In genomic region chr2:42116195-42117181, GRCh38 we compare ENCODE assay signal across 1 cellular context.
A peak's percentile ranks its signal among the peaks of the same experiment; 100 is the strongest.
TF ChIP-seq lines count a peak whose summit lies in the region.

No MANE protein-coding gene starts in this region.

TF ChIP-seq in HepG2, 621 proteins besides CTCF, POLR2A, EP300 and RAD21 (continued from another document and continues in another):
- TF ChIP-seq, protein P1, sequence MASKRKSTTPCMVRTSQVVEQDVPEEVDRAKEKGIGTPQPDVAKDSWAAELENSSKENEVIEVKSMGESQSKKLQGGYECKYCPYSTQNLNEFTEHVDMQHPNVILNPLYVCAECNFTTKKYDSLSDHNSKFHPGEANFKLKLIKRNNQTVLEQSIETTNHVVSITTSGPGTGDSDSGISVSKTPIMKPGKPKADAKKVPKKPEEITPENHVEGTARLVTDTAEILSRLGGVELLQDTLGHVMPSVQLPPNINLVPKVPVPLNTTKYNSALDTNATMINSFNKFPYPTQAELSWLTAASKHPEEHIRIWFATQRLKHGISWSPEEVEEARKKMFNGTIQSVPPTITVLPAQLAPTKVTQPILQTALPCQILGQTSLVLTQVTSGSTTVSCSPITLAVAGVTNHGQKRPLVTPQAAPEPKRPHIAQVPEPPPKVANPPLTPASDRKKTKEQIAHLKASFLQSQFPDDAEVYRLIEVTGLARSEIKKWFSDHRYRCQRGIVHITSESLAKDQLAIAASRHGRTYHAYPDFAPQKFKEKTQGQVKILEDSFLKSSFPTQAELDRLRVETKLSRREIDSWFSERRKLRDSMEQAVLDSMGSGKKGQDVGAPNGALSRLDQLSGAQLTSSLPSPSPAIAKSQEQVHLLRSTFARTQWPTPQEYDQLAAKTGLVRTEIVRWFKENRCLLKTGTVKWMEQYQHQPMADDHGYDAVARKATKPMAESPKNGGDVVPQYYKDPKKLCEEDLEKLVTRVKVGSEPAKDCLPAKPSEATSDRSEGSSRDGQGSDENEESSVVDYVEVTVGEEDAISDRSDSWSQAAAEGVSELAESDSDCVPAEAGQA (IDR thresholded peaks at IDR 0.05; ENCODE audit: low read depth) = no peak
- TF ChIP-seq, protein P1 (CRISPR knock-in tag; IDR thresholded peaks at IDR 0.05; ENCODE audit: borderline replicate concordance) = peak; percentile 91; the same call in 1 of the 2 replicates
- TF ChIP-seq CSRNP1 (CRISPR knock-in tag; IDR thresholded peaks at IDR 0.05) = no peak; the same call in 1 of the 2 replicates
- TF ChIP-seq ZBTB26 (CRISPR knock-in tag; IDR thresholded peaks at IDR 0.05; ENCODE audit: borderline replicate concordance) = peak; percentile 90
- no peak for TF ChIP-seq KAT7 (CRISPR knock-in tag; IDR thresholded peaks at IDR 0.05; ENCODE audit: borderline replicate concordance)
- TF ChIP-seq, protein P2, sequence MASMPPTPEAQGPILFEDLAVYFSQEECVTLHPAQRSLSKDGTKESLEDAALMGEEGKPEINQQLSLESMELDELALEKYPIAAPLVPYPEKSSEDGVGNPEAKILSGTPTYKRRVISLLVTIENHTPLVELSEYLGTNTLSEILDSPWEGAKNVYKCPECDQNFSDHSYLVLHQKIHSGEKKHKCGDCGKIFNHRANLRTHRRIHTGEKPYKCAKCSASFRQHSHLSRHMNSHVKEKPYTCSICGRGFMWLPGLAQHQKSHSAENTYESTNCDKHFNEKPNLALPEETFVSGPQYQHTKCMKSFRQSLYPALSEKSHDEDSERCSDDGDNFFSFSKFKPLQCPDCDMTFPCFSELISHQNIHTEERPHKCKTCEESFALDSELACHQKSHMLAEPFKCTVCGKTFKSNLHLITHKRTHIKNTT (CRISPR knock-in tag; IDR thresholded peaks at IDR 0.05) = no peak
- 0 out of 2 replicates have a peak, but pooled peaks have one; percentile 11 for TF ChIP-seq ARNT2 (CRISPR knock-in tag; IDR thresholded peaks at IDR 0.05; ENCODE audit: low read depth)
- TF ChIP-seq, protein P3, sequence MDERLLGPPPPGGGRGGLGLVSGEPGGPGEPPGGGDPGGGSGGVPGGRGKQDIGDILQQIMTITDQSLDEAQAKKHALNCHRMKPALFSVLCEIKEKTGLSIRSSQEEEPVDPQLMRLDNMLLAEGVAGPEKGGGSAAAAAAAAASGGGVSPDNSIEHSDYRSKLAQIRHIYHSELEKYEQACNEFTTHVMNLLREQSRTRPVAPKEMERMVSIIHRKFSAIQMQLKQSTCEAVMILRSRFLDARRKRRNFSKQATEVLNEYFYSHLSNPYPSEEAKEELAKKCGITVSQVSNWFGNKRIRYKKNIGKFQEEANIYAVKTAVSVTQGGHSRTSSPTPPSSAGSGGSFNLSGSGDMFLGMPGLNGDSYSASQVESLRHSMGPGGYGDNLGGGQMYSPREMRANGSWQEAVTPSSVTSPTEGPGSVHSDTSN (CRISPR knock-in tag; IDR thresholded peaks at IDR 0.05) = no peak
- peak; percentile 92 for TF ChIP-seq CREM (IDR thresholded peaks at IDR 0.05)
- TF ChIP-seq CREM (CRISPR knock-in tag; IDR thresholded peaks at IDR 0.05) = no peak
- TF ChIP-seq, protein P4, sequence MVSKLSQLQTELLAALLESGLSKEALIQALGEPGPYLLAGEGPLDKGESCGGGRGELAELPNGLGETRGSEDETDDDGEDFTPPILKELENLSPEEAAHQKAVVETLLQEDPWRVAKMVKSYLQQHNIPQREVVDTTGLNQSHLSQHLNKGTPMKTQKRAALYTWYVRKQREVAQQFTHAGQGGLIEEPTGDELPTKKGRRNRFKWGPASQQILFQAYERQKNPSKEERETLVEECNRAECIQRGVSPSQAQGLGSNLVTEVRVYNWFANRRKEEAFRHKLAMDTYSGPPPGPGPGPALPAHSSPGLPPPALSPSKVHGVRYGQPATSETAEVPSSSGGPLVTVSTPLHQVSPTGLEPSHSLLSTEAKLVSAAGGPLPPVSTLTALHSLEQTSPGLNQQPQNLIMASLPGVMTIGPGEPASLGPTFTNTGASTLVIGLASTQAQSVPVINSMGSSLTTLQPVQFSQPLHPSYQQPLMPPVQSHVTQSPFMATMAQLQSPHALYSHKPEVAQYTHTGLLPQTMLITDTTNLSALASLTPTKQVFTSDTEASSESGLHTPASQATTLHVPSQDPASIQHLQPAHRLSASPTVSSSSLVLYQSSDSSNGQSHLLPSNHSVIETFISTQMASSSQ (IDR thresholded peaks at IDR 0.05; ENCODE audit: low read depth) = peak; percentile 87
- TF ChIP-seq, protein P4 (CRISPR knock-in tag; IDR thresholded peaks at IDR 0.05; ENCODE audit: borderline replicate concordance) = peak; percentile 58; the same call in 1 of the 2 replicates
- TF ChIP-seq STAG1 (CRISPR knock-in tag; IDR thresholded peaks at IDR 0.05) = peak; percentile 51
- TF ChIP-seq KDM1A (CRISPR knock-in tag; IDR thresholded peaks at IDR 0.05) = peak; percentile 53; the same call in 1 of the 2 replicates
- TF ChIP-seq CREBL2 (CRISPR knock-in tag; IDR thresholded peaks at IDR 0.05; ENCODE audit: borderline replicate concordance) = no peak
- TF ChIP-seq ARNT (IDR thresholded peaks at IDR 0.05) = no peak
- no peak for TF ChIP-seq ZNF3 (CRISPR knock-in tag; IDR thresholded peaks at IDR 0.05)
- TF ChIP-seq ZNF749 (CRISPR knock-in tag; IDR thresholded peaks at IDR 0.05; ENCODE audit: borderline replicate concordance) = no peak
- no peak for TF ChIP-seq PAF1 (CRISPR knock-in tag; IDR thresholded peaks at IDR 0.05)
- no peak for TF ChIP-seq JUND (CRISPR knock-in tag; IDR thresholded peaks at IDR 0.05)
- no peak; the same call in 1 of the 2 replicates for TF ChIP-seq ZBTB38 (CRISPR knock-in tag; IDR thresholded peaks at IDR 0.05)
- TF ChIP-seq ZNF564 (CRISPR knock-in tag; IDR thresholded peaks at IDR 0.05) = no peak
- no peak for TF ChIP-seq ZSCAN21 (CRISPR knock-in tag; IDR thresholded peaks at IDR 0.05; ENCODE audit: borderline replicate concordance)
- no peak for TF ChIP-seq ZNF510 (CRISPR knock-in tag; IDR thresholded peaks at IDR 0.05; ENCODE audit: low read depth)
- no peak for TF ChIP-seq MAZ (IDR thresholded peaks at IDR 0.05; ENCODE audit: borderline replicate concordance, low read depth, low read length)
- TF ChIP-seq MAZ (CRISPR knock-in tag; IDR thresholded peaks at IDR 0.05; ENCODE audit: low read depth) = peak; percentile 14; the same call in 1 of the 2 replicates
- peak; percentile 52; the same call in 1 of the 2 replicates for TF ChIP-seq ZNF281 (CRISPR knock-in tag; IDR thresholded peaks at IDR 0.05; ENCODE audit: borderline replicate concordance)
- TF ChIP-seq ONECUT2 (CRISPR knock-in tag; IDR thresholded peaks at IDR 0.05) = peak; percentile 97
- no peak for TF ChIP-seq IRX3 (CRISPR knock-in tag; IDR thresholded peaks at IDR 0.05; ENCODE audit: borderline replicate concordance, low read depth)
- TF ChIP-seq, protein P5, sequence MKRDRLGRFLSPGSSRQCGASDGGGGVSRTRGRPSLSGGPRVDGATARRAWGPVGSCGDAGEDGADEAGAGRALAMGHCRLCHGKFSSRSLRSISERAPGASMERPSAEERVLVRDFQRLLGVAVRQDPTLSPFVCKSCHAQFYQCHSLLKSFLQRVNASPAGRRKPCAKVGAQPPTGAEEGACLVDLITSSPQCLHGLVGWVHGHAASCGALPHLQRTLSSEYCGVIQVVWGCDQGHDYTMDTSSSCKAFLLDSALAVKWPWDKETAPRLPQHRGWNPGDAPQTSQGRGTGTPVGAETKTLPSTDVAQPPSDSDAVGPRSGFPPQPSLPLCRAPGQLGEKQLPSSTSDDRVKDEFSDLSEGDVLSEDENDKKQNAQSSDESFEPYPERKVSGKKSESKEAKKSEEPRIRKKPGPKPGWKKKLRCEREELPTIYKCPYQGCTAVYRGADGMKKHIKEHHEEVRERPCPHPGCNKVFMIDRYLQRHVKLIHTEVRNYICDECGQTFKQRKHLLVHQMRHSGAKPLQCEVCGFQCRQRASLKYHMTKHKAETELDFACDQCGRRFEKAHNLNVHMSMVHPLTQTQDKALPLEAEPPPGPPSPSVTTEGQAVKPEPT (CRISPR knock-in tag; IDR thresholded peaks at IDR 0.05; ENCODE audit: low read depth) = no peak
- TF ChIP-seq ZNF24 (IDR thresholded peaks at IDR 0.05) = 0 out of 2 replicates have a peak, but pooled peaks have one; percentile 20
- no peak for TF ChIP-seq ZFP36L2 (CRISPR knock-in tag; IDR thresholded peaks at IDR 0.05)
- peak; percentile 88; the same call in 1 of the 2 replicates for TF ChIP-seq SKIL (CRISPR knock-in tag; IDR thresholded peaks at IDR 0.05; ENCODE audit: borderline replicate concordance)
